29 cellular contexts compared by ENCODE assay signal in genomic region chr18:46279673-46280072, GRCh38.
"Had no signal": no experiment of that assay in that cellular context is flagged by ENCODE, and none has a peak within 500 bp of the region (broad histone marks: within the 10 kb centered on the region; RNA-seq: fewer than 3 reads in every experiment).

No MANE protein-coding gene starts in this region.

- ATAC-seq: naive thymus-derived CD8-positive, alpha-beta T cell; pancreas; right cardiac atrium; sciatic nerve; stimulated activated naive B cell treated with anti-CD40 and anti-IgM and Interleukin-4, amounts not matched to agents 10 μg/mL and 1 μg/mL and 100 μg/mL, for 72 hours; stimulated activated naive CD8-positive, alpha-beta T cell treated with anti-CD3 and anti-CD28 coated beads, Interleukin-15, Interleukin-2, amounts not matched to agents 100 U/mL and 50 U/mL, for 24 hours; upper lobe of right lung had no signal

- H3K36me3 ChIP-seq: left ventricle myocardium inferior, pancreas, prostate gland, stomach, tibial artery, upper lobe of right lung had no signal

- FAIRE-seq: islet of Langerhans, kidney, pancreas, urothelium cell line had no signal

- H3K9me3 ChIP-seq: left ventricle myocardium inferior, pancreas, prostate gland, stomach, testis, tibial artery, upper lobe of right lung had no signal

- H3K27ac ChIP-seq: left ventricle myocardium inferior, pancreas, prostate gland, skin epidermis, stomach, testis, tibial artery, upper lobe of right lung had no signal

- H3K4me3 Mint-ChIP-seq: immature natural killer cell; naive thymus-derived CD8-positive, alpha-beta T cell; nephron; neural crest cell; stimulated activated naive B cell treated with anti-CD40 and anti-IgM and Interleukin-4, amounts not matched to agents 10 μg/mL and 1 μg/mL and 100 μg/mL, for 72 hours had no signal

- H3K9me3 Mint-ChIP-seq: immature natural killer cell; naive thymus-derived CD8-positive, alpha-beta T cell; nephron; neural crest cell; stimulated activated naive B cell treated with anti-CD40 and anti-IgM and Interleukin-4, amounts not matched to agents 10 μg/mL and 1 μg/mL and 100 μg/mL, for 72 hours had no signal

- H3K27me3 Mint-ChIP-seq: naive thymus-derived CD8-positive, alpha-beta T cell; stimulated activated naive B cell treated with anti-CD40 and anti-IgM and Interleukin-4, amounts not matched to agents 10 μg/mL and 1 μg/mL and 100 μg/mL, for 72 hours had no signal

- H3K4me1 ChIP-seq: pancreas, prostate gland, upper lobe of right lung had no signal

- H3K4me3 ChIP-seq: left ventricle myocardium inferior, lung, pancreas, prostate gland, skin epidermis, stomach, testis, tibial artery, upper lobe of right lung had no signal

- H3K27ac Mint-ChIP-seq: nephron; stimulated activated naive B cell treated with anti-CD40 and anti-IgM and Interleukin-4, amounts not matched to agents 10 μg/mL and 1 μg/mL and 100 μg/mL, for 72 hours had no signal

- H3K27me3 ChIP-seq: pancreas, stomach, testis, tibial artery, upper lobe of right lung had no signal

- DNase-seq: hypothalamus; immature natural killer cell; kidney; left ventricle myocardium inferior; naive thymus-derived CD8-positive, alpha-beta T cell; nucleus accumbens; pancreas; posterior cingulate gyrus; retina; right cardiac atrium; stimulated activated CD4-positive, alpha-beta T cell treated with anti-CD3 and anti-CD28 coated beads, Interleukin-12 subunit alpha, Interleukin-12 subunit beta, amount 100 ng/mL, for 4 hours; stimulated activated CD4-positive, alpha-beta T cell treated with anti-CD3 and anti-CD28 coated beads, Interleukin-15, amount 100 ng/mL, for 24 hours; stimulated activated CD4-positive, alpha-beta T cell treated with anti-CD3 and anti-CD28 coated beads, Interleukin-2, amount 100 ng/mL, for 24 hours; stimulated activated CD4-positive, alpha-beta T cell treated with anti-CD3 and anti-CD28 coated beads, Interleukin-4, amount 100 ng/mL, for 1 hour; stimulated activated naive B cell treated with anti-CD40 and anti-IgM and Interleukin-4, amounts not matched to agents 10 μg/mL and 1 μg/mL and 100 μg/mL, for 72 hours; stimulated activated naive CD8-positive, alpha-beta T cell treated with anti-CD3 and anti-CD28 coated beads, Interleukin-15, Interleukin-2, amounts not matched to agents 100 U/mL and 50 U/mL, for 24 hours; stomach; testis; tibial artery; trophoblast cell; upper lobe of right lung had no signal
